ENCODE assay signal across 7 cellular contexts in genomic region chr10:86376852-86377796, GRCh38. TPM values are rescaled to one million over a fixed set of nuclear protein-coding genes. Genes with fewer than 3 reads are reported as not detected.
DNase-seq lines count a peak whose midpoint lies in the region; TF ChIP-seq lines count a peak whose summit lies in the region.

No MANE protein-coding gene starts in this region.

- no CpG with 5 or more reads among the region's 68 CpGs for WGBS in iPS DF 6.9 (ENCODE audit: insufficient coverage, insufficient read length)

- no peaks in the 10 kb centered on the region for H3K9me3 ChIP-seq in iPS DF 6.9 (ENCODE audit: control insufficient read depth, insufficient read depth, low read length)

- no peak overlapping the region for H3K27ac ChIP-seq in iPS DF 6.9 (ENCODE audit: low read length)

- peak; percentile 99 for TF ChIP-seq CTCF in GM12874 (IDR thresholded peaks at IDR 0.05; ENCODE audit: insufficient read depth, low read depth, low read length)

- H3K36me3 ChIP-seq in iPS DF 6.9 (ENCODE audit: control insufficient read depth, insufficient read depth, low read length) = no peaks in the 10 kb centered on the region

- H3K27me3 ChIP-seq in iPS DF 6.9 (ENCODE audit: control insufficient read depth, insufficient read depth, low read length) = peaks cover 6% of the 10 kb centered on the region; the same call in 1 of the 2 replicates

- no peaks in the 10 kb centered on the region for H3K4me1 ChIP-seq in iPS DF 6.9 (ENCODE audit: control insufficient read depth, insufficient read depth, low read length)

- H3K4me3 ChIP-seq in iPS DF 6.9 (ENCODE audit: low read length) = 0 out of 2 replicates have a peak overlapping the region, but pooled peaks have one; percentile 1

- DNase-seq in H4 (ENCODE audit: low spot score) (peak; percentile 43), Kasumi-1 (lab: John Stamatoyannopoulos, UW) (peak; percentile 54 to 62), T1000 (lab: John Stamatoyannopoulos, UW) (peak; percentile 74), astrocyte of the hippocampus (ENCODE audit: low read depth, low spot score) (peak; percentile 86), iPS DF 6.9 (ENCODE audit: low read depth, low spot score) (peak; percentile 76)
- peak; percentile 76 to 92 (median 81) for DNase-seq in stimulated activated CD4-positive, alpha-beta T cell treated with anti-CD3 and anti-CD28 coated beads, Interleukin-12 subunit alpha, Interleukin-12 subunit beta, amount 100 ng/mL, for 48 hours (ENCODE audit: low read depth in 2 of 3, low spot score in 1 of 3)

RNA-seq across cellular contexts. Expression of gene GRID1, which starts 10.5 kb away (rescaled TPM):
- total RNA-seq in H4 (2014; rRNA removed; shearing (Covaris generic)) = 1.7 and 2.4 TPM in 2 replicates
